Comparison of ENCODE assay signal across 15 cellular contexts in the genomic region with DNA sequence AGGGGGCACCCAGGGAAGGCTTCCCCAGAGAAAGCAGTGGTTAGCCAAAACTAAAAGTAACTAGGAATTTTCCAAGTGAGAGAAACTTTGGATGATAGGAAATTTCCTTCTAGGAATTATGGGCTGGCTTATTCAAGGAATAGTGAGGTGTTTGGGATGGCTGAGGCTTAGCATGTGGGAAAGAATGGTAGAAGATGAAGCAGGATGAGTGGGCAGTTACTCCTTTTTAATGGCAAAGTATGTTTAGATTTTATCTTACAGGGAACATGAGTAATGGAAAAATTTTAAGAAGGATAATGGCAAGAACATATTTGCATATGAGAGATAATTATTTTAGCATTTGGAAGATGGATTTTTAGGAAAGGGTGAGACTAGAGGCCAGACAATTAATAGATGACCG.
A peak's percentile ranks its signal among the peaks of the same experiment; 100 is the strongest.
DNase-seq lines count a peak whose midpoint lies in the region; ATAC-seq, FAIRE-seq and TF ChIP-seq lines count a peak whose summit lies in the region.
"Had no signal": no experiment of that assay in that cellular context is flagged by ENCODE, and none has a peak within 500 bp of the region (broad histone marks: within the 10 kb centered on the region; RNA-seq: fewer than 3 reads in every experiment).

No MANE protein-coding gene starts in this region.

- H3K4me3 ChIP-seq in K562 (no peak overlapping the region), mesendoderm (ENCODE audit: low read length) (no peak overlapping the region)
- H3K4me3 ChIP-seq: BLaER1, HAP-1 had no signal

- H2BK15ac ChIP-seq in mesendoderm (replicated peaks; ENCODE audit: low read depth): no peak overlapping the region

- TF ChIP-seq CTCF in K562 (IDR thresholded peaks at IDR 0.05 in 2 of 3, conservative IDR thresholded peaks at IDR 0.05 in 1 of 3; ENCODE audit: insufficient read depth in 2 of 3, low read depth in 1 of 3, low read length in 3 of 3): no peak

- H3K27ac ChIP-seq in K562 (ENCODE audit: extremely low read depth, low read depth, low read length) (no peak overlapping the region), mesendoderm (ENCODE audit: low read depth, low read length) (no peak overlapping the region)
- H3K27ac ChIP-seq: BLaER1 had no signal

- H4K5ac ChIP-seq in mesendoderm (ENCODE audit: low read length): no peak overlapping the region

- no peaks in the 10 kb centered on the region for H3K79me1 ChIP-seq in mesendoderm (ENCODE audit: low read length)

- no peak overlapping the region for H3K4me2 ChIP-seq in K562 (ENCODE audit: insufficient read depth, low read length)
- no peak overlapping the region for H3K4me2 ChIP-seq in mesendoderm (ENCODE audit: low read length)
- H3K4me2 ChIP-seq: BLaER1 had no signal

- H3K4me1 ChIP-seq in K562 (replicated peaks in 1 of 2; ENCODE audit: control insufficient read depth in 2 of 2, insufficient read depth in 2 of 2, low read length in 2 of 2) (no peaks in the 10 kb centered on the region), mesendoderm (ENCODE audit: control insufficient read depth, low read depth, low read length) (no peaks in the 10 kb centered on the region)
- H3K4me1 ChIP-seq: BLaER1, HAP-1 had no signal

- no peaks in the 10 kb centered on the region for H4K20me1 ChIP-seq in K562 (replicated peaks; ENCODE audit: control insufficient read depth, insufficient read depth, low read length)
- H4K20me1 ChIP-seq: BLaER1 had no signal

- H3K18ac ChIP-seq in mesendoderm (ENCODE audit: low read length): no peak overlapping the region

- no peak overlapping the region for H2AFZ ChIP-seq in K562 (ENCODE audit: low read depth, low read length)

- WGBS in K562 (ENCODE audit: insufficient coverage, low coverage, missing lambda C conversion rate): 0% methylated on average over 1 of the region's 1 CpG
- no CpG with 5 or more reads among the region's 1 CpG for WGBS in mesendoderm (ENCODE audit: extremely low coverage, insufficient coverage, low lambda C conversion rate)

- H3K36me3 ChIP-seq in K562 (ENCODE audit: control insufficient read depth, insufficient read depth, low read length) (no peaks in the 10 kb centered on the region), mesendoderm (ENCODE audit: control insufficient read depth, insufficient read depth, low read length) (no peaks in the 10 kb centered on the region)
- H3K36me3 ChIP-seq: BLaER1, HAP-1 had no signal

- DNase-seq in EH (ENCODE audit: low read depth) (peak; percentile 56), K562 (ENCODE audit: extremely low read depth in 1 of 4, low spot score in 3 of 4) (no peak), mesendoderm (no peak), COR-L47 (lab: John Stamatoyannopoulos, UW) (no peak), GM19240 (ENCODE audit: insufficient read length, low spot score) (no peak), HCEC 1CT (no peak)
- no peak for DNase-seq in effector CD4-positive, alpha-beta T cell
- DNase-seq: 8988T; CD4-positive, alpha-beta memory T cell; DMS 273 treated with DMSO at 0.1 percent for 48 hours; DND-41 had no signal

- POLR2A ChIA-PET in K562 (lab: Yijun Ruan, JAX): no interaction called here

- H3K79me2 ChIP-seq in K562 (ENCODE audit: control insufficient read depth, insufficient read depth, low read length): no peaks in the 10 kb centered on the region
- no peaks in the 10 kb centered on the region for H3K79me2 ChIP-seq in mesendoderm (ENCODE audit: control insufficient read depth, insufficient read depth, low read length)

- no peak overlapping the region for H2AK5ac ChIP-seq in mesendoderm (ENCODE audit: low read length)

- H3K9me1 ChIP-seq in K562 (ENCODE audit: control insufficient read depth, insufficient read depth, low read length): no peaks in the 10 kb centered on the region

- H3K9ac ChIP-seq in K562 (ENCODE audit: insufficient read depth in 1 of 2, low read depth in 2 of 2, low read length in 2 of 2) (no peak overlapping the region), mesendoderm (ENCODE audit: low read length) (no peak overlapping the region)
- H3K9ac ChIP-seq: BLaER1 had no signal

- CTCF ChIA-PET in K562 (lab: Yijun Ruan, JAX; ENCODE audit: low intra/inter-chr PET ratio): no interaction called here

- no peak for ATAC-seq in K562

- H2BK120ac ChIP-seq in mesendoderm (ENCODE audit: low read depth, low read length): no peak overlapping the region

- no peak for TF ChIP-seq POLR2A in K562 (conservative IDR thresholded peaks at IDR 0.05)

- no TSS peak for BruUV-seq in K562 (replicated peaks; lab: Mats Ljungman, UMichigan)

- no peak overlapping the region for H3K56ac ChIP-seq in mesendoderm (ENCODE audit: low read length)

- in situ Hi-C loops in K562 (cut with MboI): no loop called here

- TF ChIP-seq RAD21 in K562 (CRISPR knock-in tag; conservative IDR thresholded peaks at IDR 0.05 in 1 of 2, IDR thresholded peaks at IDR 0.05 in 1 of 2): no peak

- no peak overlapping the region for H3K23ac ChIP-seq in mesendoderm (ENCODE audit: low read length)

- no peaks in the 10 kb centered on the region for H3K9me3 ChIP-seq in K562 (replicated peaks; ENCODE audit: control insufficient read depth, insufficient read depth, low read depth, low read length)
- H3K9me3 ChIP-seq: BLaER1, HAP-1 had no signal

- intact Hi-C loops in K562 (cut with micrococcal nuclease): no loop called here

- FAIRE-seq in K562 (lab: Jason Lieb, UNC): no peak
- FAIRE-seq: G401.6, GM12892 had no signal

- no peak for TF ChIP-seq EP300 in K562 (IDR thresholded peaks at IDR 0.05; ENCODE audit: low read length)

- H4K8ac ChIP-seq in mesendoderm (ENCODE audit: low read depth, low read length): no peak overlapping the region

- peak overlapping the region; percentile 12 for H3K4ac ChIP-seq in mesendoderm (ENCODE audit: low read depth, low read length)

- H2BK5ac ChIP-seq in mesendoderm (ENCODE audit: low read length): no peak overlapping the region

- H3K27me3 ChIP-seq in K562 (ENCODE audit: control insufficient read depth in 2 of 2, insufficient read depth in 2 of 2, low read length in 2 of 2) (no peaks in the 10 kb centered on the region), mesendoderm (ENCODE audit: insufficient read depth, low read length, poor library complexity) (no peaks in the 10 kb centered on the region)
- H3K27me3 ChIP-seq: BLaER1 had no signal

TF ChIP-seq in K562, 482 proteins besides CTCF, POLR2A, EP300 and RAD21:
- TF ChIP-seq FOSL1 (tag; conservative IDR thresholded peaks at IDR 0.05): peak; percentile 63
- peak; percentile 39; the same call in 1 of the 2 replicates for TF ChIP-seq MAFG (tag; conservative IDR thresholded peaks at IDR 0.05)
- TF ChIP-seq C11orf30 (IDR thresholded peaks at IDR 0.05; ENCODE audit: low read depth): peak; percentile 36; the same call in 1 of the 2 replicates
- no peak for TF ChIP-seq ZNF140 (CRISPR knock-in tag; IDR thresholded peaks at IDR 0.05)
- no peak for TF ChIP-seq CREM (IDR thresholded peaks at IDR 0.05; ENCODE audit: low read depth)
- TF ChIP-seq TSC22D4 (tag; IDR thresholded peaks at IDR 0.05): no peak
- no peak for TF ChIP-seq ATF1 (CRISPR knock-in tag; IDR thresholded peaks at IDR 0.05)
- no peak for TF ChIP-seq ATF1 (tag; IDR thresholded peaks at IDR 0.05)
- no peak for TF ChIP-seq BRD4 (IDR thresholded peaks at IDR 0.05)
- no peak for TF ChIP-seq CEBPB (tag; IDR thresholded peaks at IDR 0.05)
